ENCODE assay signal across 11 cellular contexts in the genomic region with DNA sequence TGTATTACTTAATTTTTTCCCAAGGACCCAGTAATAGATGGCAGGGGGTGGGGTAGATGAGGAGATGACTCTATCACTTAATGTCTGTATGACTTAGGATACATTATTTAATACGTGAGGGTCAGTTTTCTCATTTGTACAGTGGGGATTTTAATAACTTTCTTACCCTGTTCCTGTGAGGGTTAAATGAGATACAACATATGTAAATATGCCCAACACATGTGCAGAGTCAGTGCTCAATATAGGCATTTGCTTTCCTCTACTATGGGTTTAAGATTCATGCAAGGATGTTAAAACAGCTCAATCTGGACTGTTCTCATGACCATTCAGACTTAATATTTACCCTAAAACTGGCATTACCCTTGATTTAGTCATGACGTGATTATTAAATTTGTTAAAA.
"Had no signal": no experiment of that assay in that cellular context is flagged by ENCODE, and none has a peak within 500 bp of the region (broad histone marks: within the 10 kb centered on the region; RNA-seq: fewer than 3 reads in every experiment).

No MANE protein-coding gene starts in this region.

- H3K27me3 ChIP-seq: brain microvascular endothelial cell, hepatocyte, sigmoid colon, testis, upper lobe of right lung had no signal

- DNase-seq: activated T-cell treated with anti-CD3 and anti-CD28 coated beads, Interleukin-2, amount 50 U/mL, for 1 hour; brain microvascular endothelial cell; effector memory CD4-positive, alpha-beta T cell; kidney; left ventricle myocardium superior; sigmoid colon; stimulated activated CD4-positive, alpha-beta T cell treated with anti-CD3 and anti-CD28 coated beads, Interleukin-2, amount 100 ng/mL, for 24 hours; testis; upper lobe of right lung had no signal

- H3K27ac ChIP-seq: brain microvascular endothelial cell, epithelial cell of prostate, hepatocyte, sigmoid colon, testis, upper lobe of right lung had no signal

- H3K4me1 ChIP-seq: testis, upper lobe of right lung had no signal
